In genomic region chr1:119712342-119713038, GRCh38 we compare ENCODE assay signal across 8 cellular contexts. TPM values are rescaled to one million over a fixed set of nuclear protein-coding genes. Genes with fewer than 3 reads are reported as not detected.
DNase-seq lines count a peak whose midpoint lies in the region; ATAC-seq and TF ChIP-seq lines count a peak whose summit lies in the region.

No MANE protein-coding gene starts in this region.

- peak overlapping the region; percentile 83 for H3K27ac ChIP-seq in 22Rv1
- H3K27ac ChIP-seq in Panc1 (ENCODE audit: low read length), result peak overlapping the region; percentile 84
- peak overlapping the region; percentile 66 for H3K27ac ChIP-seq in rectal smooth muscle tissue (ENCODE audit: low read depth, low read length)

- H3K9ac ChIP-seq in rectal smooth muscle tissue (ENCODE audit: low read length), result no peak overlapping the region

- intact Hi-C loops in Panc1 (cut with micrococcal nuclease; ENCODE audit: unreplicated experiment), result no loop called here

- no TSS peak for BruUV-seq in Panc1 (replicated peaks; lab: Mats Ljungman, UMichigan)

- H3K4me1 ChIP-seq in Panc1 (ENCODE audit: control insufficient read depth, insufficient read depth, low read length) (peaks cover 15% of the 10 kb centered on the region), rectal smooth muscle tissue (ENCODE audit: control insufficient read depth, insufficient read depth, low read length) (peaks cover 5% of the 10 kb centered on the region)

- H3K9me3 ChIP-seq in Panc1 (ENCODE audit: control insufficient read depth, insufficient read depth, low read depth, low read length), result no peaks in the 10 kb centered on the region

- no peak for TF ChIP-seq CTCF in 22Rv1 (IDR thresholded peaks at IDR 0.05)
- TF ChIP-seq CTCF in Panc1 (IDR thresholded peaks at IDR 0.05), result no peak

- H3K4me3 ChIP-seq in Panc1 (ENCODE audit: low read depth in 2 of 2, low read length in 2 of 2), result peak overlapping the region; percentile 64 to 96
- H3K4me3 ChIP-seq in rectal smooth muscle tissue (ENCODE audit: low read length), result peak overlapping the region; percentile 78

- TF ChIP-seq POLR2A in GM18505 (IDR thresholded peaks at IDR 0.05; ENCODE audit: borderline replicate concordance, extremely low read depth, insufficient read depth, insufficient read length), result peak; percentile 35

- peak; percentile 33 for ATAC-seq in GM18505 (IDR thresholded peaks at IDR 0.05; ENCODE audit: unreplicated experiment)
- ATAC-seq in Panc1, result peak; percentile 81
- ATAC-seq in HG02840 (IDR thresholded peaks at IDR 0.05; ENCODE audit: low FRiP score, unreplicated experiment), result no peak

- POLR2A ChIA-PET in Panc1 (lab: Charles Lee), result interaction anchor here (0.5 kb wide), 1 partner anchor 29 kb away, joined by 18 read pairs; no protein-coding TSS in a partner anchor

- no peaks in the 10 kb centered on the region for H3K36me3 ChIP-seq in Panc1 (ENCODE audit: control insufficient read depth, insufficient read depth, low read length)
- H3K36me3 ChIP-seq in rectal smooth muscle tissue (ENCODE audit: control insufficient read depth, insufficient read depth, low read length), result no peaks in the 10 kb centered on the region

- H3K27me3 ChIP-seq in Panc1 (ENCODE audit: control insufficient read depth, insufficient read depth, low read length) (peaks cover 8% of the 10 kb centered on the region; the same call in 1 of the 2 replicates), rectal smooth muscle tissue (ENCODE audit: control insufficient read depth, insufficient read depth, low read length) (no peaks in the 10 kb centered on the region)

- DNase-seq in KBM-7, result peak; percentile 88
- no peak for DNase-seq in Panc1 (ENCODE audit: low read depth, low spot score)
- peak; percentile 68 for DNase-seq in amniotic epithelial cell (ENCODE audit: low read depth)
- DNase-seq in hepatic stellate cell (ENCODE audit: low spot score), result peak; percentile 86

- in situ Hi-C loops in KBM-7 (cut with MboI; ENCODE audit: low pct_unique_long_range_greater_than_20kb, low sequenced_read_pairs) (no loop called here), Panc1 (cut with HindIII; ENCODE audit: low pct_unique_long_range_greater_than_20kb, low sequenced_read_pairs) (no loop called here)

- CTCF ChIA-PET in Panc1 (lab: Charles Lee), result interaction anchor here (0.6 to 1.2 kb wide), 3 partner anchors 16 to 130 kb away, joined by 3 read pairs; no protein-coding TSS in a partner anchor

RNA-seq across cellular contexts. Expression of gene PHGDH, which starts 0.8 kb away (rescaled TPM):
- total RNA-seq in Panc1 (2021; ENCODE audit: unreplicated experiment), result 82.0 TPM
- 249 TPM for polyA plus RNA-seq in Panc1 (2012; ENCODE audit: insufficient read length)

RNA-seq across cellular contexts. Expression of gene HMGCS2, which starts 56.2 kb away (rescaled TPM):
- 0.33 TPM for total RNA-seq in Panc1 (2021; ENCODE audit: unreplicated experiment)
- not detected for polyA plus RNA-seq in Panc1 (2012; ENCODE audit: insufficient read length)
